8 cellular contexts compared by ENCODE assay signal in genomic region chrX:135520022-135520552, GRCh38. TPM values are rescaled to one million over a fixed set of nuclear protein-coding genes. Genes with fewer than 3 reads are reported as not detected.
DNase-seq lines count a peak whose midpoint lies in the region; ATAC-seq and TF ChIP-seq lines count a peak whose summit lies in the region.

No MANE protein-coding gene starts in this region.

- peak overlapping the region; percentile 55 for H3K9ac ChIP-seq in mesendoderm (ENCODE audit: low read length)

- intact Hi-C loops in Calu3 (cut with micrococcal nuclease; ENCODE audit: unreplicated experiment), result no loop called here

- no peak overlapping the region for H3K4ac ChIP-seq in mesendoderm (ENCODE audit: low read depth, low read length)

- H3K36me3 ChIP-seq in mesendoderm (ENCODE audit: control insufficient read depth, insufficient read depth, low read length), result no peaks in the 10 kb centered on the region

- H4K5ac ChIP-seq in mesendoderm (ENCODE audit: low read length), result no peak overlapping the region

- peak overlapping the region; percentile 30 for H3K27ac ChIP-seq in mesendoderm (ENCODE audit: low read depth, low read length)

- peak; percentile 1 for ATAC-seq in HG03103 (IDR thresholded peaks at IDR 0.05; ENCODE audit: low read depth, unreplicated experiment)
- ATAC-seq in HG03571 (IDR thresholded peaks at IDR 0.05; ENCODE audit: unreplicated experiment), result no peak

- TF ChIP-seq CTCF in Calu3 (IDR thresholded peaks at IDR 0.05; ENCODE audit: unreplicated experiment) (no peak), brain (conservative IDR thresholded peaks at IDR 0.05) (no peak)

- H3K79me2 ChIP-seq in mesendoderm (ENCODE audit: control insufficient read depth, insufficient read depth, low read length), result no peaks in the 10 kb centered on the region

- H3K18ac ChIP-seq in mesendoderm (ENCODE audit: low read length), result no peak overlapping the region

- H2BK5ac ChIP-seq in mesendoderm (ENCODE audit: low read length), result no peak overlapping the region

- CTCF ChIA-PET in Calu3 (lab: Charles Lee), result interaction anchor here (0.9 kb wide), 1 partner anchor 27 kb away, joined by 3 read pairs; no protein-coding TSS in a partner anchor

- H3K27me3 Mint-ChIP-seq in Calu3 (ENCODE audit: unreplicated experiment), result no peaks in the 10 kb centered on the region
- peaks cover 7% of the 10 kb centered on the region for H3K27me3 Mint-ChIP-seq in brain

- H2BK15ac ChIP-seq in mesendoderm (replicated peaks; ENCODE audit: low read depth), result no peak overlapping the region

- peak overlapping the region; percentile 90 for H3K4me3 Mint-ChIP-seq in Calu3 (ENCODE audit: low read depth, unreplicated experiment)
- H3K4me3 Mint-ChIP-seq in brain, result peak overlapping the region; percentile 90 to 99 (median 97)

- H2AK5ac ChIP-seq in mesendoderm (ENCODE audit: low read length), result no peak overlapping the region

- no peaks in the 10 kb centered on the region for H3K27me3 ChIP-seq in mesendoderm (ENCODE audit: insufficient read depth, low read length, poor library complexity)

- no peaks in the 10 kb centered on the region for H3K79me1 ChIP-seq in mesendoderm (ENCODE audit: low read length)

- BruUV-seq in Calu3 (replicated peaks; lab: Mats Ljungman, UMichigan), result no TSS peak

- no peaks in the 10 kb centered on the region for H3K4me1 ChIP-seq in mesendoderm (ENCODE audit: control insufficient read depth, low read depth, low read length)

- H3K36me3 Mint-ChIP-seq in Calu3 (ENCODE audit: insufficient read depth, unreplicated experiment), result peaks cover 30% of the 10 kb centered on the region
- no peaks in the 10 kb centered on the region for H3K36me3 Mint-ChIP-seq in brain

- DNase-seq in Calu3 (peak; percentile 2), mesendoderm (peak; percentile 50), amniotic stem cell (lab: John Stamatoyannopoulos, UW) (no peak), DMS153 (lab: John Stamatoyannopoulos, UW) (no peak)
- no peak for DNase-seq in stimulated activated naive CD4-positive, alpha-beta T cell treated with Interleukin-2 at 50 U/mL for 16 hours (lab: John Stamatoyannopoulos, UW)

- H3K27ac Mint-ChIP-seq in Calu3 (ENCODE audit: unreplicated experiment) (peak overlapping the region; percentile 94), brain (peak overlapping the region; percentile 98 to 100 (median 99))

- no CpG with 5 or more reads among the region's 12 CpGs for whole genome bisulfite sequencing in mesendoderm (ENCODE audit: extremely low coverage, insufficient coverage, low lambda C conversion rate)

- no peak overlapping the region for H4K8ac ChIP-seq in mesendoderm (ENCODE audit: low read depth, low read length)

- H2BK120ac ChIP-seq in mesendoderm (ENCODE audit: low read depth, low read length), result no peak overlapping the region

- H3K4me1 Mint-ChIP-seq in Calu3 (ENCODE audit: low read depth, unreplicated experiment) (no peaks in the 10 kb centered on the region), brain (peaks cover 27% of the 10 kb centered on the region)

- no peak overlapping the region for H3K56ac ChIP-seq in mesendoderm (ENCODE audit: low read length)

- H3K4me3 ChIP-seq in mesendoderm (ENCODE audit: low read length), result no peak overlapping the region

- no peaks in the 10 kb centered on the region for H3K9me3 Mint-ChIP-seq in Calu3 (ENCODE audit: low read depth, unreplicated experiment)
- peaks cover 0 to 2% (median 0%) of the 10 kb centered on the region in 5 experiments for H3K9me3 Mint-ChIP-seq in brain

- no peak overlapping the region for H3K23ac ChIP-seq in mesendoderm (ENCODE audit: low read length)

- peak overlapping the region; percentile 22 for H3K4me2 ChIP-seq in mesendoderm (ENCODE audit: low read length)

RNA-seq across cellular contexts. Expression of gene INTS6L, which starts 0.4 kb away (rescaled TPM):
- total RNA-seq in Calu3 (2022), result 5.7 and 7.2 TPM in 2 replicates
- 1.2 TPM for polyA plus RNA-seq in brain (ENCODE audit: insufficient read depth, low read depth, low replicate concordance)
- 6.0 TPM for polyA plus RNA-seq in mesendoderm (2013, experiment 1 of 2)
- polyA plus RNA-seq in mesendoderm (2013, experiment 2 of 2), result 5.9 TPM

Comparison
In these comparisons a context has a peak if more than half of its experiments do, and no peak if none do; other contexts are left out.
1. DNase-seq: peak in Calu3 (single experiment) and mesendoderm (single experiment); none in amniotic stem cell (single experiment), stimulated activated naive CD4-positive, alpha-beta T cell treated with Interleukin-2 at 50 U/mL for 16 hours (single experiment) and DMS153 (single experiment).